In the genomic region with DNA sequence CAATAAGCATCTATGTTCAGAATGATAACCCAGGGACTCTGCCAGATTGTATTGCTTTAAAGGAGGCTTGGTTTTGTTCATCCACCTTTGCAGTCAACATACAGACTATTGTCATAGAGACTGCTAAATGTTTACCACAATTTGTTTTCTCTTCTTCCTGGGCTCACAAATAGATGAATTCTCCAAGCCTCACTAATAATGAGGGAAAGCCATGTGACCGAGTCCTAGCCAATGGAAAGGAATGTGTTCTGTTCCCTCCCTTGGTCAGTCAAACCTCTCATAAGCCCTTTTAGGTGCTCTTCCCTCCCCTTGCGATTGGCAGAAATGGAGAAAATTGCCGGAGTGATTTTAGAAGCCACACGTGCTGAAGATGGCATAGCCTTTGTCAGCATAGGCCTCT, we compare ENCODE assay signal across 21 cellular contexts.
DNase-seq lines count a peak whose midpoint lies in the region; ATAC-seq and TF ChIP-seq lines count a peak whose summit lies in the region.
"Had no signal": no experiment of that assay in that cellular context is flagged by ENCODE, and none has a peak within 500 bp of the region (broad histone marks: within the 10 kb centered on the region; RNA-seq: fewer than 3 reads in every experiment).

No MANE protein-coding gene starts in this region.

- H2BK12ac ChIP-seq in mesenchymal stem cell (ENCODE audit: low read length in 2 of 2): no peak overlapping the region

- H3K4me3 ChIP-seq in heart right ventricle: no peak overlapping the region
- no peak overlapping the region for H3K4me3 ChIP-seq in Karpas-422 (ENCODE audit: low read length)
- H3K4me3 ChIP-seq in brain microvascular endothelial cell (ENCODE audit: low read depth, low read length): no peak overlapping the region
- H3K4me3 ChIP-seq in mesenchymal stem cell (ENCODE audit: insufficient read depth in 1 of 2, low read depth in 1 of 2, low read length in 2 of 2): no peak overlapping the region
- no peak overlapping the region for H3K4me3 ChIP-seq in lower lobe of right lung
- H3K4me3 ChIP-seq in hepatocyte: no peak overlapping the region
- H3K4me3 ChIP-seq: SK-N-MC had no signal

- H3K9me2 ChIP-seq in Karpas-422 (replicated peaks; ENCODE audit: insufficient read depth, low read length) (no peaks in the 10 kb centered on the region), hepatocyte (replicated peaks; ENCODE audit: insufficient read depth) (no peaks in the 10 kb centered on the region)

- no peaks in the 10 kb centered on the region for H3K79me1 ChIP-seq in mesenchymal stem cell (replicated peaks; ENCODE audit: low read length, poor library complexity, severe bottlenecking)

- intact Hi-C loops in heart right ventricle (cut with DNase I) (loop anchor here in 1 of 10 donors (5.0 kb wide), 1 partner anchor 84 kb away; no protein-coding TSS in a partner anchor), Right ventricle myocardium superior (cut with DNase I) (no loop called here), lower lobe of right lung (cut with DNase I) (no loop called here)

- H3K14ac ChIP-seq in mesenchymal stem cell (ENCODE audit: low read length in 2 of 2): no peak overlapping the region

- peak overlapping the region in 1 of 2 experiments; percentile 37 for H3K18ac ChIP-seq in mesenchymal stem cell (ENCODE audit: low read depth in 1 of 2, low read length in 2 of 2)

- ATAC-seq in heart right ventricle: no peak
- ATAC-seq in Right ventricle myocardium superior (ENCODE audit: poor library complexity): no peak
- ATAC-seq in lower lobe of right lung: no peak
- ATAC-seq: HepG2 had no signal

- peaks cover 0 to 13% (median 0%) of the 10 kb centered on the region in 11 donors for H3K9me3 ChIP-seq in heart right ventricle
- H3K9me3 ChIP-seq in Karpas-422 (ENCODE audit: low read length): peaks cover 8% of the 10 kb centered on the region
- peaks cover 5% of the 10 kb centered on the region for H3K9me3 ChIP-seq in mesenchymal stem cell (ENCODE audit: control insufficient read depth, low read length)
- H3K9me3 ChIP-seq in lower lobe of right lung: no peaks in the 10 kb centered on the region
- no peaks in the 10 kb centered on the region for H3K9me3 ChIP-seq in hepatocyte (ENCODE audit: low read depth)

- WGBS in heart right ventricle, 2 donors: 94 to 97% methylated on average over 4 of the region's 4 CpGs
- 100% methylated on average over 4 of the region's 4 CpGs for WGBS in mesenchymal stem cell
- 92% methylated on average over 4 of the region's 4 CpGs for WGBS in hepatocyte (ENCODE audit: low lambda C conversion rate, missing lambda C conversion rate)

- peaks cover 0 to 28% (median 12%) of the 10 kb centered on the region in 9 donors for H3K4me1 ChIP-seq in heart right ventricle
- H3K4me1 ChIP-seq in Karpas-422 (ENCODE audit: low read length): peaks cover 3% of the 10 kb centered on the region; the same call in 1 of the 2 replicates
- H3K4me1 ChIP-seq in mesenchymal stem cell (ENCODE audit: control insufficient read depth, insufficient read depth, low read depth, low read length): no peaks in the 10 kb centered on the region
- H3K4me1 ChIP-seq in lower lobe of right lung: no peaks in the 10 kb centered on the region
- no peaks in the 10 kb centered on the region for H3K4me1 ChIP-seq in hepatocyte (ENCODE audit: insufficient read depth)

- peak overlapping the region; percentile 40 for H4K8ac ChIP-seq in mesenchymal stem cell (ENCODE audit: low read length)

- H3K36me3 ChIP-seq in heart right ventricle: no peaks in the 10 kb centered on the region
- H3K36me3 ChIP-seq in Karpas-422 (ENCODE audit: insufficient read depth, low read length): no peaks in the 10 kb centered on the region; the same call in 1 of the 2 replicates
- no peaks in the 10 kb centered on the region for H3K36me3 ChIP-seq in brain microvascular endothelial cell (replicated peaks)
- H3K36me3 ChIP-seq in mesenchymal stem cell (ENCODE audit: control insufficient read depth in 1 of 2, insufficient read depth in 2 of 2, low read depth in 1 of 2, low read length in 2 of 2): no peaks in the 10 kb centered on the region
- H3K36me3 ChIP-seq in lower lobe of right lung: no peaks in the 10 kb centered on the region
- H3K36me3 ChIP-seq in hepatocyte (replicated peaks; ENCODE audit: insufficient read depth, low read depth): no peaks in the 10 kb centered on the region

- H2BK5ac ChIP-seq in mesenchymal stem cell (ENCODE audit: low read depth, low read length, poor library complexity, severe bottlenecking): no peak overlapping the region

- H3K27ac ChIP-seq in heart right ventricle: peak overlapping the region in 9 of 10 donors; percentile 14 to 75 (median 65)
- H3K27ac ChIP-seq in Karpas-422 (ENCODE audit: low read length): no peak overlapping the region
- peak overlapping the region; percentile 35 for H3K27ac ChIP-seq in brain microvascular endothelial cell
- no peak overlapping the region for H3K27ac ChIP-seq in mesenchymal stem cell (ENCODE audit: low read length, poor library complexity, severe bottlenecking)
- no peak overlapping the region for H3K27ac ChIP-seq in lower lobe of right lung
- H3K27ac ChIP-seq in hepatocyte: no peak overlapping the region
- H3K27ac ChIP-seq: C4-2B, HL-60, SK-N-MC had no signal

- TF ChIP-seq CTCF in heart right ventricle (IDR thresholded peaks at IDR 0.05): no peak
- TF ChIP-seq CTCF in brain microvascular endothelial cell (IDR thresholded peaks at IDR 0.05; ENCODE audit: low read depth, low read length, missing control alignments): no peak
- TF ChIP-seq CTCF in lower lobe of right lung (IDR thresholded peaks at IDR 0.05): no peak
- no peak for TF ChIP-seq CTCF in hepatocyte (IDR thresholded peaks at IDR 0.05; ENCODE audit: poor library complexity)

- in situ Hi-C loops in brain microvascular endothelial cell (cut with HindIII; ENCODE audit: low pct_ligation_motif_present, low sequenced_read_pairs): no loop called here

- H3K27me3 ChIP-seq in heart right ventricle (no peaks in the 10 kb centered on the region), Karpas-422 (ENCODE audit: low read length) (no peaks in the 10 kb centered on the region), brain microvascular endothelial cell (replicated peaks) (no peaks in the 10 kb centered on the region), mesenchymal stem cell (ENCODE audit: control insufficient read depth in 1 of 2, insufficient read depth in 1 of 2, low read length in 2 of 2) (no peaks in the 10 kb centered on the region), lower lobe of right lung (ENCODE audit: low read depth) (no peaks in the 10 kb centered on the region), hepatocyte (no peaks in the 10 kb centered on the region)

- no peak overlapping the region for H3K4ac ChIP-seq in mesenchymal stem cell (ENCODE audit: low read depth in 1 of 2, low read length in 2 of 2)

- 0 out of 2 replicates have a peak overlapping the region, but pooled peaks have one; percentile 33 for H2AFZ ChIP-seq in Karpas-422 (ENCODE audit: low read length)
- no peak overlapping the region for H2AFZ ChIP-seq in mesenchymal stem cell (ENCODE audit: low read depth, low read length)
- no peak overlapping the region for H2AFZ ChIP-seq in hepatocyte

- no peak overlapping the region for H2BK120ac ChIP-seq in mesenchymal stem cell (ENCODE audit: low read depth, low read length)

- H3K9ac ChIP-seq in Karpas-422 (ENCODE audit: low read length): no peak overlapping the region
- H3K9ac ChIP-seq in mesenchymal stem cell (ENCODE audit: low read length): no peak overlapping the region

- H4K20me1 ChIP-seq in Karpas-422 (ENCODE audit: insufficient read depth, low read depth, low read length) (no peaks in the 10 kb centered on the region), hepatocyte (ENCODE audit: insufficient read depth, poor library complexity, severe bottlenecking) (no peaks in the 10 kb centered on the region)

- no peak overlapping the region for H2BK15ac ChIP-seq in mesenchymal stem cell (ENCODE audit: low read depth, poor library complexity, severe bottlenecking)

- no peak overlapping the region for H2AK5ac ChIP-seq in mesenchymal stem cell (ENCODE audit: low read length, severe bottlenecking)

- H3K4me2 ChIP-seq in Karpas-422 (ENCODE audit: low read depth, low read length, poor library complexity, severe bottlenecking) (no peak overlapping the region), mesenchymal stem cell (ENCODE audit: low read length, poor library complexity, severe bottlenecking) (no peak overlapping the region), hepatocyte (no peak overlapping the region)

- DNase-seq in heart right ventricle (no peak), Right ventricle myocardium superior (no peak), Karpas-422 (no peak), brain microvascular endothelial cell (no peak), mesenchymal stem cell (no peak), lower lobe of right lung (no peak), NCI-H226 (no peak), hepatocyte (ENCODE audit: low spot score) (no peak)
- DNase-seq: 8988T, GDM1, KG1, MV-4-11, NCI-H1105 treated with DMSO at 0.1 percent for 48 hours, NCI-H2029 treated with DMSO at 0.1 percent for 48 hours, NCI-H345, NCI-H524 treated with DMSO at 0.1 percent for 48 hours, SHP77 had no signal

- H3K79me2 ChIP-seq in Karpas-422 (ENCODE audit: low read length): no peaks in the 10 kb centered on the region
- no peaks in the 10 kb centered on the region for H3K79me2 ChIP-seq in hepatocyte

- H4K91ac ChIP-seq in mesenchymal stem cell (ENCODE audit: low read length): no peak overlapping the region

- H3K23ac ChIP-seq in mesenchymal stem cell (ENCODE audit: low read length in 2 of 2): no peak overlapping the region

Comparison
In these comparisons a context has a peak if more than half of its experiments do, and no peak if none do; other contexts are left out.
1. H3K27ac ChIP-seq: peak in heart right ventricle (9 of 10) and brain microvascular endothelial cell (single experiment); none in Karpas-422 (single experiment), mesenchymal stem cell (single experiment), lower lobe of right lung (single experiment) and hepatocyte (single experiment).